In genomic region chr17:77842148-77842905, GRCh38 we compare ENCODE assay signal across 10 cellular contexts.
DNase-seq lines count a peak whose midpoint lies in the region; ATAC-seq, FAIRE-seq and TF ChIP-seq lines count a peak whose summit lies in the region.
"Had no signal": no experiment of that assay in that cellular context is flagged by ENCODE, and none has a peak within 500 bp of the region (broad histone marks: within the 10 kb centered on the region; RNA-seq: fewer than 3 reads in every experiment).

No MANE protein-coding gene starts in this region.

- H3K9me3 Mint-ChIP-seq in activated naive CD4-positive, alpha-beta T cell treated with anti-CD3 and anti-CD28 coated beads for 36 hours = no peaks in the 10 kb centered on the region

- H3K4me1 ChIP-seq in Panc1 (ENCODE audit: control insufficient read depth, insufficient read depth, low read length) (no peaks in the 10 kb centered on the region), endothelial cell of umbilical vein (ENCODE audit: control insufficient read depth, extremely low read depth, insufficient read depth, low read length) (peaks cover 8% of the 10 kb centered on the region)

- CTCF ChIA-PET in activated naive CD4-positive, alpha-beta T cell treated with anti-CD3 and anti-CD28 coated beads for 36 hours (lab: Charles Lee) = interaction anchor here (0.6 to 1.4 kb wide), 2 partner anchors 113 to 116 kb away, joined by 3 to 4 read pairs; partner anchors contain the start of gene TNRC6C
- CTCF ChIA-PET in Panc1 (lab: Charles Lee) = no interaction called here
- CTCF ChIA-PET in endothelial cell of umbilical vein (lab: Charles Lee) = interaction anchor here (0.6 to 5.0 kb wide), 4 partner anchors 8 to 171 kb away, joined by 3 to 16 read pairs (median 4); no protein-coding TSS in a partner anchor

- H3K4me2 ChIP-seq in endothelial cell of umbilical vein (ENCODE audit: insufficient read depth, low read length) = peak overlapping the region; percentile 57

- POLR2A ChIA-PET in Panc1 (lab: Charles Lee) (no interaction called here), endothelial cell of umbilical vein (lab: Charles Lee) (no interaction called here)

- 0 out of 2 replicates have a peak, but pooled peaks have one; percentile 54 for ATAC-seq in Panc1
- no peak for ATAC-seq in HG03139 (IDR thresholded peaks at IDR 0.05; ENCODE audit: unreplicated experiment)

- dilution Hi-C loops in endothelial cell of umbilical vein (cut with MboI; ENCODE audit: extremely low pct_ligation_motif_present, low sequenced_read_pairs) = no loop called here

- no peaks in the 10 kb centered on the region for H3K36me3 ChIP-seq in Panc1 (ENCODE audit: control insufficient read depth, insufficient read depth, low read length)
- no peaks in the 10 kb centered on the region for H3K36me3 ChIP-seq in endothelial cell of umbilical vein (ENCODE audit: control insufficient read depth in 2 of 2, extremely low read depth in 1 of 2, insufficient read depth in 2 of 2, low read length in 2 of 2)
- H3K36me3 ChIP-seq: suprapubic skin had no signal

- TF ChIP-seq POLR2A in endothelial cell of umbilical vein (IDR thresholded peaks at IDR 0.05; ENCODE audit: low read depth, low read length) = no peak

- in situ Hi-C loops in Panc1 (cut with HindIII; ENCODE audit: low pct_unique_long_range_greater_than_20kb, low sequenced_read_pairs) = no loop called here

- H3K4me3 Mint-ChIP-seq in activated naive CD4-positive, alpha-beta T cell treated with anti-CD3 and anti-CD28 coated beads for 36 hours = no peak overlapping the region

- no peak for TF ChIP-seq CTCF in Panc1 (IDR thresholded peaks at IDR 0.05)
- TF ChIP-seq CTCF in endothelial cell of umbilical vein (IDR thresholded peaks at IDR 0.05; ENCODE audit: extremely low read depth in 1 of 2, insufficient read depth in 1 of 2, low read depth in 1 of 2, low read length in 2 of 2) = no peak

- peak; percentile 87 for FAIRE-seq in endothelial cell of umbilical vein (lab: Jason Lieb, UNC)

- H3K79me2 ChIP-seq in endothelial cell of umbilical vein (ENCODE audit: control insufficient read depth, insufficient read depth, low read length) = no peaks in the 10 kb centered on the region

- no TSS peak for BruUV-seq in Panc1 (replicated peaks; lab: Mats Ljungman, UMichigan)
- no TSS peak for BruUV-seq in endothelial cell of umbilical vein (replicated peaks; lab: Mats Ljungman, UMichigan)

- H3K27me3 Mint-ChIP-seq in activated naive CD4-positive, alpha-beta T cell treated with anti-CD3 and anti-CD28 coated beads for 36 hours (ENCODE audit: low read depth) = peaks cover 8% of the 10 kb centered on the region

- DNase-seq in activated naive CD4-positive, alpha-beta T cell treated with anti-CD3 and anti-CD28 coated beads for 36 hours = peak; percentile 79
- DNase-seq in activated naive CD4-positive, alpha-beta T cell (lab: John Stamatoyannopoulos, UW) = no peak
- no peak for DNase-seq in Panc1 (ENCODE audit: low read depth, low spot score)
- DNase-seq in endothelial cell of umbilical vein (ENCODE audit: low read depth, low spot score) = peak; percentile 39
- DNase-seq in stimulated activated CD8-positive, alpha-beta memory T cell treated with anti-CD3 and anti-CD28 coated beads, Interleukin-4, amount 100 ng/mL, for 48 hours = peak; percentile 50
- no peak for DNase-seq in AML-193 (lab: John Stamatoyannopoulos, UW)
- no peak for DNase-seq in epidermal melanocyte (ENCODE audit: insufficient read length, low spot score)
- DNase-seq: DMS53 had no signal

- H3K9me3 ChIP-seq in Panc1 (ENCODE audit: control insufficient read depth, insufficient read depth, low read depth, low read length) (no peaks in the 10 kb centered on the region), endothelial cell of umbilical vein (replicated peaks; ENCODE audit: control insufficient read depth, insufficient read depth, low read length) (no peaks in the 10 kb centered on the region)
- H3K9me3 ChIP-seq: suprapubic skin had no signal

- no peak overlapping the region for H3K9ac ChIP-seq in endothelial cell of umbilical vein (replicated peaks; ENCODE audit: extremely low read depth, insufficient read depth, low read length)

- H4K20me1 ChIP-seq in endothelial cell of umbilical vein (replicated peaks; ENCODE audit: control insufficient read depth, extremely low read depth, insufficient read depth, low read length) = no peaks in the 10 kb centered on the region

- H3K9me1 ChIP-seq in endothelial cell of umbilical vein (replicated peaks; ENCODE audit: control insufficient read depth, extremely low read depth, insufficient read depth, low read length) = no peaks in the 10 kb centered on the region

- no peaks in the 10 kb centered on the region for H3K36me3 Mint-ChIP-seq in activated naive CD4-positive, alpha-beta T cell treated with anti-CD3 and anti-CD28 coated beads for 36 hours (ENCODE audit: low read depth)

- peak overlapping the region; percentile 81 for H3K27ac Mint-ChIP-seq in activated naive CD4-positive, alpha-beta T cell treated with anti-CD3 and anti-CD28 coated beads for 36 hours

- H3K4me3 ChIP-seq in Panc1 (ENCODE audit: low read depth in 2 of 2, low read length in 2 of 2) = no peak overlapping the region
- no peak overlapping the region for H3K4me3 ChIP-seq in endothelial cell of umbilical vein (replicated peaks in 1 of 3; ENCODE audit: insufficient read depth in 1 of 3, low read depth in 1 of 3, low read length in 3 of 3)
- H3K4me3 ChIP-seq: suprapubic skin had no signal

- H2AFZ ChIP-seq in endothelial cell of umbilical vein (ENCODE audit: low read depth, low read length) = peak overlapping the region; percentile 91

- peaks cover 55% of the 10 kb centered on the region for H3K4me1 Mint-ChIP-seq in activated naive CD4-positive, alpha-beta T cell treated with anti-CD3 and anti-CD28 coated beads for 36 hours (ENCODE audit: low read depth)

- no peak overlapping the region for H3K27ac ChIP-seq in Panc1 (ENCODE audit: low read length)
- H3K27ac ChIP-seq in endothelial cell of umbilical vein (ENCODE audit: insufficient read depth, low read depth, low read length) = no peak overlapping the region
- H3K27ac ChIP-seq: suprapubic skin had no signal

- H3K27me3 ChIP-seq in Panc1 (ENCODE audit: control insufficient read depth, insufficient read depth, low read length) = no peaks in the 10 kb centered on the region; the same call in 1 of the 2 replicates
- H3K27me3 ChIP-seq in endothelial cell of umbilical vein (ENCODE audit: control insufficient read depth in 2 of 2, insufficient read depth in 2 of 2, low read length in 2 of 2) = no peaks in the 10 kb centered on the region
- H3K27me3 ChIP-seq: suprapubic skin had no signal

- intact Hi-C loops in activated naive CD4-positive, alpha-beta T cell treated with anti-CD3 and anti-CD28 coated beads for 36 hours (cut with micrococcal nuclease) = loop anchor here (1.0 to 10.0 kb wide), 5 partner anchors 116 to 398 kb away; partner anchors contain the start of genes TMC8 and TNRC6C
- intact Hi-C loops in Panc1 (cut with micrococcal nuclease; ENCODE audit: unreplicated experiment) (no loop called here), endothelial cell of umbilical vein (cut with micrococcal nuclease) (no loop called here)

TF ChIP-seq in endothelial cell of umbilical vein, 7 proteins besides CTCF, POLR2A, EP300 and RAD21:
- TF ChIP-seq POLR2AphosphoS5 (IDR thresholded peaks at IDR 0.05; ENCODE audit: insufficient read depth, low read depth, low read length) = no peak
- no peak for TF ChIP-seq MYC (IDR thresholded peaks at IDR 0.05; ENCODE audit: low read depth, low read length)
- TF ChIP-seq MAX (IDR thresholded peaks at IDR 0.05; ENCODE audit: insufficient read depth, insufficient read length) = no peak
- TF ChIP-seq FOS (IDR thresholded peaks at IDR 0.05; ENCODE audit: borderline replicate concordance, insufficient read depth, low read length) = peak; percentile 71
- no peak for TF ChIP-seq EZH2 (IDR thresholded peaks at IDR 0.05; ENCODE audit: borderline replicate concordance, low read depth, low read length, severe bottlenecking)
- no peak for TF ChIP-seq GATA2 (IDR thresholded peaks at IDR 0.05; ENCODE audit: insufficient read depth, insufficient read length, low read depth, low read length)
- peak; percentile 30 for TF ChIP-seq JUN (IDR thresholded peaks at IDR 0.05; ENCODE audit: borderline replicate concordance, insufficient read depth, insufficient read length, low read depth)

Comparison
In these comparisons a context has a peak if more than half of its experiments do, and no peak if none do; other contexts are left out.
1. DNase-seq: peak in activated naive CD4-positive, alpha-beta T cell treated with anti-CD3 and anti-CD28 coated beads for 36 hours (single experiment), endothelial cell of umbilical vein (single experiment) and stimulated activated CD8-positive, alpha-beta memory T cell treated with anti-CD3 and anti-CD28 coated beads, Interleukin-4, amount 100 ng/mL, for 48 hours (single experiment); none in activated naive CD4-positive, alpha-beta T cell (0 of 4), Panc1 (single experiment), AML-193 (0 of 2) and epidermal melanocyte (single experiment).